8 cellular contexts compared by ENCODE assay signal in the genomic region with DNA sequence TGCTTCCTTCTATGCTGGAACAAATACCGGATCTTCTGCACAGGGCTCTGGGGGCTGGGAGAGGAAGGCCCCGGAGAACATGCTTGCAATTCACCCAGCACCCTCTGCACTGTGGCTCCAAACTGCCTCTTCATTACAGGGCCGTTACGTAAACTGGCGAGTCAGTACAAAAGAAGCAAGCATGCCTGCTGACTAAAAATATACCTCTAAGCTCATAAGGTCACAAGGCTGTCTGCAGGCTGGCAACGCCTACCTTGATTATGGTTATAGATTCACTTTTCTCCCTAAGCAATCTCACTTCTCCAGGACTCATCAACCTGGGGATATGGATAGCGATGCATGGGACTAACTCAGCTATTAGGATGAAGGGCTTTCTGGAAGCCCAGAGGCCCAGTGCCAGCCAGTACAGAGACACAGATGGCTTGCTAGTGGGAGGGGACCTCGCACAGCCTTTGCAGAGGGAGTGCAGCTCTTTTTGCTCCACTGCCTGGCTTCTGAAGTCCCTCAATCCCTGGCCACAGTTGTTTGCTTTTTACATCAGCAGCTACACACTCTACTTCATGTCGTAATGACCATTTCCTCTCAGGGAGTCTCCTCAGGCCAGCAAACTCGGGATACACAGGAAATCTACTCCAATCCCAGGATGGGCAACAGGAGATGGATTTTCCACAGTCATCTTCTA.
DNase-seq lines count a peak whose midpoint lies in the region; ATAC-seq and TF ChIP-seq lines count a peak whose summit lies in the region.

No MANE protein-coding gene starts in this region.

- no peak overlapping the region for H2BK5ac ChIP-seq in mesenchymal stem cell (ENCODE audit: low read depth, low read length, poor library complexity, severe bottlenecking)

- peak; percentile 43 for ATAC-seq in HG03039 (IDR thresholded peaks at IDR 0.05; ENCODE audit: unreplicated experiment)
- ATAC-seq in upper lobe of right lung, result peak; percentile 64
- no peak for ATAC-seq in omental fat pad (ENCODE audit: low FRiP score)
- ATAC-seq in GM19467 (IDR thresholded peaks at IDR 0.05; ENCODE audit: unreplicated experiment), result no peak

- intact Hi-C loops in upper lobe of right lung (cut with DNase I), result no loop called here

- H4K91ac ChIP-seq in mesenchymal stem cell (ENCODE audit: low read length), result no peak overlapping the region

- H2BK120ac ChIP-seq in mesenchymal stem cell (ENCODE audit: low read depth, low read length), result peak overlapping the region; percentile 98

- no peaks in the 10 kb centered on the region for H3K9me3 ChIP-seq in mesenchymal stem cell (ENCODE audit: control insufficient read depth, low read length)
- H3K9me3 ChIP-seq in upper lobe of right lung, result no peaks in the 10 kb centered on the region

- H3K9ac ChIP-seq in mesenchymal stem cell (ENCODE audit: low read length), result peak overlapping the region; percentile 52

- H3K23ac ChIP-seq in mesenchymal stem cell (ENCODE audit: low read length in 2 of 2), result peak overlapping the region in 1 of 2 experiments; percentile 14

- no peaks in the 10 kb centered on the region for H3K79me1 ChIP-seq in mesenchymal stem cell (replicated peaks; ENCODE audit: low read length, poor library complexity, severe bottlenecking)

- H2BK15ac ChIP-seq in mesenchymal stem cell (ENCODE audit: low read depth, poor library complexity, severe bottlenecking), result peak overlapping the region; percentile 53

- H2AK5ac ChIP-seq in mesenchymal stem cell (ENCODE audit: low read length, severe bottlenecking), result no peak overlapping the region

- H3K4me1 ChIP-seq in mesenchymal stem cell (ENCODE audit: control insufficient read depth, insufficient read depth, low read depth, low read length) (peaks cover 40% of the 10 kb centered on the region), upper lobe of right lung (peaks cover 61% of the 10 kb centered on the region)

- peak overlapping the region; percentile 47 for H2AFZ ChIP-seq in mesenchymal stem cell (ENCODE audit: low read depth, low read length)

- H2BK12ac ChIP-seq in mesenchymal stem cell (ENCODE audit: low read length in 2 of 2), result peak overlapping the region; percentile 64 to 92

- no peak for TF ChIP-seq CTCF in upper lobe of right lung (IDR thresholded peaks at IDR 0.05)
- TF ChIP-seq CTCF in omental fat pad (IDR thresholded peaks at IDR 0.05), result no peak

- no peak overlapping the region for H3K4me2 ChIP-seq in mesenchymal stem cell (ENCODE audit: low read length, poor library complexity, severe bottlenecking)

- peak overlapping the region; percentile 68 for H4K8ac ChIP-seq in mesenchymal stem cell (ENCODE audit: low read length)

- H3K27ac ChIP-seq in cingulate gyrus (ENCODE audit: low read depth, low read length), result peak overlapping the region; percentile 82
- H3K27ac ChIP-seq in mesenchymal stem cell (ENCODE audit: low read length, poor library complexity, severe bottlenecking), result peak overlapping the region; percentile 47
- H3K27ac ChIP-seq in upper lobe of right lung, result peak overlapping the region; percentile 81

- 24% methylated on average over 10 of the region's 10 CpGs for WGBS in mesenchymal stem cell

- H3K4me3 ChIP-seq in mesenchymal stem cell (ENCODE audit: insufficient read depth in 1 of 2, low read depth in 1 of 2, low read length in 2 of 2), result no peak overlapping the region
- no peak overlapping the region for H3K4me3 ChIP-seq in upper lobe of right lung

- H3K4ac ChIP-seq in mesenchymal stem cell (ENCODE audit: low read depth in 1 of 2, low read length in 2 of 2), result peak overlapping the region; percentile 42 to 96

- no peaks in the 10 kb centered on the region for H3K36me3 ChIP-seq in mesenchymal stem cell (ENCODE audit: control insufficient read depth in 1 of 2, insufficient read depth in 2 of 2, low read depth in 1 of 2, low read length in 2 of 2)
- H3K36me3 ChIP-seq in upper lobe of right lung, result no peaks in the 10 kb centered on the region

- peak overlapping the region in 1 of 2 experiments; percentile 27 for H3K14ac ChIP-seq in mesenchymal stem cell (ENCODE audit: low read length in 2 of 2)

- H3K27me3 ChIP-seq in mesenchymal stem cell (ENCODE audit: control insufficient read depth in 1 of 2, insufficient read depth in 1 of 2, low read length in 2 of 2), result peaks cover 0 to 6% of the 10 kb centered on the region in 2 experiments
- no peaks in the 10 kb centered on the region for H3K27me3 ChIP-seq in upper lobe of right lung

- peak; percentile 83 for DNase-seq in ELR (ENCODE audit: low read depth)
- peak; percentile 96 for DNase-seq in SIG-M5 treated with dmso at 0.1 percent for 504 hours (lab: John Stamatoyannopoulos, UW; ENCODE audit: unreplicated experiment)
- DNase-seq in mesenchymal stem cell, result peak; percentile 94
- no peak for DNase-seq in upper lobe of right lung
- no peak for DNase-seq in omental fat pad (ENCODE audit: low spot score)

- peak overlapping the region; percentile 91 to 95 for H3K18ac ChIP-seq in mesenchymal stem cell (ENCODE audit: low read depth in 1 of 2, low read length in 2 of 2)

Comparison
In these comparisons a context has a peak if more than half of its experiments do, and no peak if none do; other contexts are left out.
1. DNase-seq: peak in ELR (single experiment), SIG-M5 treated with dmso at 0.1 percent for 504 hours (single experiment) and mesenchymal stem cell (single experiment); none in upper lobe of right lung (single experiment) and omental fat pad (single experiment).
2. ATAC-seq: peak in HG03039 (single experiment) and upper lobe of right lung (single experiment); none in omental fat pad (single experiment) and GM19467 (single experiment).
3. Peak in every context shown above with its lines, with median percentiles within 50 percentile points of each other: H3K27ac ChIP-seq.